ENCODE assay signal across 8 cellular contexts in genomic region chr1:244451951-244452795, GRCh38. TPM values are rescaled to one million over a fixed set of nuclear protein-coding genes. Genes with fewer than 3 reads are reported as not detected.
DNase-seq lines count a peak whose midpoint lies in the region; ATAC-seq lines count a peak whose summit lies in the region.

No MANE protein-coding gene starts in this region.

- in situ Hi-C loops in Caki2 (cut with HindIII; ENCODE audit: low pct_unique_long_range_greater_than_20kb, low sequenced_read_pairs), result no loop called here

- peak overlapping the region; percentile 40 for H3K4me2 ChIP-seq in mesenchymal stem cell (ENCODE audit: low read length, poor library complexity, severe bottlenecking)

- peak overlapping the region; percentile 89 to 96 for H3K4me3 ChIP-seq in mesenchymal stem cell (ENCODE audit: insufficient read depth in 1 of 2, low read depth in 1 of 2, low read length in 2 of 2)

- no peak overlapping the region for H2AFZ ChIP-seq in mesenchymal stem cell (ENCODE audit: low read depth, low read length)

- H3K4me3 Mint-ChIP-seq in activated CD8-positive, alpha-beta memory T cell treated with anti-CD3 and anti-CD28 coated beads, Interleukin-2, amount 10 ng/mL, durations not matched to agents 7 days and 5 days, result peak overlapping the region; percentile 97
- H3K4me3 Mint-ChIP-seq in effector memory CD8-positive, alpha-beta T cell, result peak overlapping the region; percentile 91 to 93

- H3K23ac ChIP-seq in mesenchymal stem cell (ENCODE audit: low read length in 2 of 2), result no peak overlapping the region

- CTCF ChIA-PET in activated CD8-positive, alpha-beta memory T cell treated with anti-CD3 and anti-CD28 coated beads, Interleukin-2, amount 10 ng/mL, durations not matched to agents 7 days and 5 days (lab: Charles Lee), result no interaction called here

- no peak overlapping the region for H3K14ac ChIP-seq in mesenchymal stem cell (ENCODE audit: low read length in 2 of 2)

- peaks cover 39% of the 10 kb centered on the region for H3K4me1 Mint-ChIP-seq in activated CD8-positive, alpha-beta memory T cell treated with anti-CD3 and anti-CD28 coated beads, Interleukin-2, amount 10 ng/mL, durations not matched to agents 7 days and 5 days
- H3K4me1 Mint-ChIP-seq in effector memory CD8-positive, alpha-beta T cell (ENCODE audit: low read depth in 2 of 2), result peaks cover 30 to 32% of the 10 kb centered on the region in 2 donors

- H3K27ac Mint-ChIP-seq in activated CD8-positive, alpha-beta memory T cell treated with anti-CD3 and anti-CD28 coated beads, Interleukin-2, amount 10 ng/mL, durations not matched to agents 7 days and 5 days, result peak overlapping the region; percentile 99
- H3K27ac Mint-ChIP-seq in effector memory CD8-positive, alpha-beta T cell, result peak overlapping the region; percentile 97

- H3K4ac ChIP-seq in mesenchymal stem cell (ENCODE audit: low read depth in 1 of 2, low read length in 2 of 2), result no peak overlapping the region

- peaks cover 0 to 16% of the 10 kb centered on the region in 2 experiments for H3K36me3 ChIP-seq in mesenchymal stem cell (ENCODE audit: control insufficient read depth in 1 of 2, insufficient read depth in 2 of 2, low read depth in 1 of 2, low read length in 2 of 2)

- no peak overlapping the region for H2AK5ac ChIP-seq in mesenchymal stem cell (ENCODE audit: low read length, severe bottlenecking)

- H3K79me1 ChIP-seq in mesenchymal stem cell (replicated peaks; ENCODE audit: low read length, poor library complexity, severe bottlenecking), result peaks cover 11% of the 10 kb centered on the region

- no peaks in the 10 kb centered on the region for H3K27me3 Mint-ChIP-seq in activated CD8-positive, alpha-beta memory T cell treated with anti-CD3 and anti-CD28 coated beads, Interleukin-2, amount 10 ng/mL, durations not matched to agents 7 days and 5 days
- H3K27me3 Mint-ChIP-seq in effector memory CD8-positive, alpha-beta T cell, result no peaks in the 10 kb centered on the region

- DNase-seq in Caki2 (ENCODE audit: low read depth) (peak; percentile 100), HUDEP-2 (lab: John Stamatoyannopoulos, UW; ENCODE audit: unreplicated experiment in 76 of 76) (peak in 75 of 76 experiments; percentile 69 to 99 (median 96)), NOMO-1 treated with DMSO at 0.1 percent for 48 hours (lab: John Stamatoyannopoulos, UW; ENCODE audit: unreplicated experiment) (peak; percentile 99), mesenchymal stem cell (peak; percentile 99)
- peak; percentile 99 for DNase-seq in activated CD8-positive, alpha-beta memory T cell treated with anti-CD3 and anti-CD28 coated beads, Interleukin-2, amount 10 ng/mL, durations not matched to agents 7 days and 5 days
- DNase-seq in effector memory CD8-positive, alpha-beta T cell, result peak; percentile 97 to 99 (median 98)
- peak; percentile 98 for DNase-seq in stimulated activated CD8-positive, alpha-beta memory T cell treated with anti-CD3 and anti-CD28 coated beads, Interleukin-12 subunit alpha, Interleukin-12 subunit beta, amount 100 ng/mL, for 24 hours (ENCODE audit: extremely low read depth)

- no peak overlapping the region for H2BK12ac ChIP-seq in mesenchymal stem cell (ENCODE audit: low read length in 2 of 2)

- 5% methylated on average over 34 of the region's 47 CpGs for WGBS in mesenchymal stem cell

- H3K9me3 ChIP-seq in mesenchymal stem cell (ENCODE audit: control insufficient read depth, low read length), result no peaks in the 10 kb centered on the region

- no peak overlapping the region for H3K18ac ChIP-seq in mesenchymal stem cell (ENCODE audit: low read depth in 1 of 2, low read length in 2 of 2)

- no peaks in the 10 kb centered on the region for H3K9me3 Mint-ChIP-seq in activated CD8-positive, alpha-beta memory T cell treated with anti-CD3 and anti-CD28 coated beads, Interleukin-2, amount 10 ng/mL, durations not matched to agents 7 days and 5 days (ENCODE audit: low read depth)
- no peaks in the 10 kb centered on the region for H3K9me3 Mint-ChIP-seq in effector memory CD8-positive, alpha-beta T cell

- H4K91ac ChIP-seq in mesenchymal stem cell (ENCODE audit: low read length), result no peak overlapping the region

- peaks cover 32% of the 10 kb centered on the region for H3K36me3 Mint-ChIP-seq in activated CD8-positive, alpha-beta memory T cell treated with anti-CD3 and anti-CD28 coated beads, Interleukin-2, amount 10 ng/mL, durations not matched to agents 7 days and 5 days
- peaks cover 37% of the 10 kb centered on the region for H3K36me3 Mint-ChIP-seq in effector memory CD8-positive, alpha-beta T cell (ENCODE audit: insufficient read depth)

- H2BK120ac ChIP-seq in mesenchymal stem cell (ENCODE audit: low read depth, low read length), result no peak overlapping the region

- peaks cover 3% of the 10 kb centered on the region for H3K4me1 ChIP-seq in mesenchymal stem cell (ENCODE audit: control insufficient read depth, insufficient read depth, low read depth, low read length)

- H3K27ac ChIP-seq in mesenchymal stem cell (ENCODE audit: low read length, poor library complexity, severe bottlenecking), result peak overlapping the region; percentile 46

- H2BK15ac ChIP-seq in mesenchymal stem cell (ENCODE audit: low read depth, poor library complexity, severe bottlenecking), result no peak overlapping the region

- peak; percentile 93 for ATAC-seq in GM21390 (IDR thresholded peaks at IDR 0.05; ENCODE audit: unreplicated experiment)
- ATAC-seq in activated CD8-positive, alpha-beta memory T cell treated with anti-CD3 and anti-CD28 coated beads, Interleukin-2, amount 10 ng/mL, durations not matched to agents 7 days and 5 days, result peak; percentile 93
- ATAC-seq in effector memory CD8-positive, alpha-beta T cell (replicated peaks), result peak; percentile 84

- no peak overlapping the region for H2BK5ac ChIP-seq in mesenchymal stem cell (ENCODE audit: low read depth, low read length, poor library complexity, severe bottlenecking)

- H4K8ac ChIP-seq in mesenchymal stem cell (ENCODE audit: low read length), result no peak overlapping the region

- peak overlapping the region; percentile 85 for H3K9ac ChIP-seq in mesenchymal stem cell (ENCODE audit: low read length)

- H3K27me3 ChIP-seq in mesenchymal stem cell (ENCODE audit: control insufficient read depth in 1 of 2, insufficient read depth in 1 of 2, low read length in 2 of 2), result no peaks in the 10 kb centered on the region

RNA-seq across cellular contexts. Expression of gene ADSS2, which starts 0.5 kb away (rescaled TPM):
- 69.8 and 71.4 TPM in 2 replicates for total RNA-seq in Caki2 (2014; rRNA removed; shearing (Covaris generic); ENCODE audit: low replicate concordance)
- 10 to 100 TPM; 52.0 to 66.7 TPM for total RNA-seq in activated CD8-positive, alpha-beta memory T cell treated with anti-CD3 and anti-CD28 coated beads, Interleukin-2, amount 10 ng/mL, durations not matched to agents 7 days and 5 days
- polyA plus RNA-seq in mesenchymal stem cell (2013, experiment 1 of 2), result 28.0 TPM
- polyA plus RNA-seq in mesenchymal stem cell (2013, experiment 2 of 2), result 29.9 TPM

RNA-seq across cellular contexts. Expression of gene CATSPERE, which starts 8.9 kb away (rescaled TPM):
- not detected in 2 replicates for total RNA-seq in Caki2 (2014; rRNA removed; shearing (Covaris generic); ENCODE audit: low replicate concordance)
- under 1 TPM; 0.30 to 0.44 TPM for total RNA-seq in activated CD8-positive, alpha-beta memory T cell treated with anti-CD3 and anti-CD28 coated beads, Interleukin-2, amount 10 ng/mL, durations not matched to agents 7 days and 5 days
- 0.14 TPM for polyA plus RNA-seq in mesenchymal stem cell (2013, experiment 1 of 2)
- 0.14 TPM for polyA plus RNA-seq in mesenchymal stem cell (2013, experiment 2 of 2)

Comparison
In these comparisons a context has a peak if more than half of its experiments do, and no peak if none do; other contexts are left out.
1. Peak in every context shown above with its lines: DNase-seq, ATAC-seq, H3K4me3 ChIP-seq and H3K27ac ChIP-seq.